Comparison of ENCODE assay signal across 12 cellular contexts in the genomic region with DNA sequence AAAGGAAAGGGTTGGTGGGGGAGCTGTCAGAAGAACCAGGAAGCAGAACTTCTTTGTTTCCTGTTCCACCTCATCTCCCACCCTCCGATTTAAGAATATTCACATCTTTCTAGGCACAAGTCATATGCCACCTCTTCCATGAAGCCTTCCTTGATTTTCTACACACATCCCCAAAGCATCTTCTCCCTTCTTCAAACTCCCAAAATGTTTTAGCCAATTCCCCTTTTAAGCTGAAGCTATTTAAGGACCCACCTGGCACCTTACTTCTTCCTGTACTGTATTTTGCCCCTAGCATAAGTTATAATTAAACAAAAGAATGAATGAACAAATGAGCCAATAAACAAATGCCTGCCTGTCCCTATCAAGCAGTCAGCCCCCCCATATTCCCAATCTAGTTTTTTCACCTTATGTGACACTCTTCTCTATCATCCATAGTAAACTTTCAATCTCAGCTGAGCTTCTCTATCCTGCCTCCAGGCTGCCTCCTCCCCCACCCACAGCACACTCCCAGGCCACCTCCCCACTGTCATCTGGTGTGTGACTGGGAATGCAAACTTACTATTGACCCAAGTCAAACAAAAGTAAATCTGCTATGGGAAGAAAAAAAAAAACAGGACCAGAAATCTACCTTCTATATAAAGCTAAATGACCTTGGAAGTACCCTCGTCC. TPM values are rescaled to one million over a fixed set of nuclear protein-coding genes. Genes with fewer than 3 reads are reported as not detected.
DNase-seq lines count a peak whose midpoint lies in the region; ATAC-seq and TF ChIP-seq lines count a peak whose summit lies in the region.
"Had no signal": no experiment of that assay in that cellular context is flagged by ENCODE, and none has a peak within 500 bp of the region (broad histone marks: within the 10 kb centered on the region; RNA-seq: fewer than 3 reads in every experiment).

No MANE protein-coding gene starts in this region.

- peaks cover 28% of the 10 kb centered on the region for H3K79me1 ChIP-seq in trophoblast cell (ENCODE audit: low read length)

- no peak overlapping the region for H2BK5ac ChIP-seq in trophoblast cell (ENCODE audit: low read depth, low read length, poor library complexity)

- H3K27me3 ChIP-seq in trophoblast cell (ENCODE audit: insufficient read depth, low read length) = no peaks in the 10 kb centered on the region

- H3K4ac ChIP-seq in trophoblast cell (ENCODE audit: low read depth, low read length) = peak overlapping the region; percentile 91

- H3K9me3 ChIP-seq in trophoblast cell (ENCODE audit: insufficient read depth, low read depth, low read length) = no peaks in the 10 kb centered on the region

- H2BK12ac ChIP-seq in trophoblast cell (ENCODE audit: low read length) = no peak overlapping the region

- H3K18ac ChIP-seq in trophoblast cell (ENCODE audit: low read length) = no peak overlapping the region

- no peak overlapping the region for H3K23ac ChIP-seq in trophoblast cell (ENCODE audit: low read length)

- no peak overlapping the region for H4K8ac ChIP-seq in trophoblast cell (ENCODE audit: low read depth, low read length)

- H3K79me2 ChIP-seq in trophoblast cell (ENCODE audit: control insufficient read depth, insufficient read depth, low read length, poor library complexity) = peaks cover 23% of the 10 kb centered on the region

- H2AK5ac ChIP-seq in trophoblast cell (ENCODE audit: low read length) = no peak overlapping the region

- peak overlapping the region; percentile 90 for H3K4me2 ChIP-seq in trophoblast cell (ENCODE audit: low read length)

- H3K4me1 ChIP-seq in trophoblast cell (ENCODE audit: control insufficient read depth in 1 of 2, insufficient read depth in 2 of 2, low read length in 2 of 2) = peaks cover 26 to 45% of the 10 kb centered on the region in 2 experiments

- H3K27ac ChIP-seq in VCaP = peak overlapping the region; percentile 88
- no peak overlapping the region for H3K27ac ChIP-seq in trophoblast cell (ENCODE audit: low read depth, low read length)

- WGBS in trophoblast cell (ENCODE audit: extremely low coverage, insufficient coverage, insufficient read length) = no CpG with 5 or more reads among the region's 2 CpGs

- no peak overlapping the region for H3K14ac ChIP-seq in trophoblast cell (ENCODE audit: low read length)

- H2AFZ ChIP-seq in trophoblast cell (ENCODE audit: insufficient read depth, low read length, poor library complexity) = no peak overlapping the region

- H3K36me3 ChIP-seq in trophoblast cell (ENCODE audit: control insufficient read depth in 1 of 2, insufficient read depth in 2 of 2, low read length in 2 of 2) = peaks cover 37 to 43% of the 10 kb centered on the region in 2 experiments

- no peak for DNase-seq in AG09309 (ENCODE audit: low read depth)
- peak; percentile 29 for DNase-seq in fibroblast of villous mesenchyme (ENCODE audit: low read depth)
- DNase-seq in trophoblast cell = no peak
- no peak for DNase-seq in SHP77 treated with DMSO at 0.1 percent for 48 hours (lab: John Stamatoyannopoulos, UW)
- no peak for DNase-seq in activated gamma-delta T cell treated with Interleukin-2 at 50 U/mL for 16 hours
- DNase-seq in HK-2 (ENCODE audit: unreplicated experiment) = no peak
- DNase-seq: activated CD4-positive, alpha-beta T cell treated with anti-CD3 and anti-CD28 coated beads, Interleukin-2, amount 50 U/mL, for 48 hours; CD4-positive, CD25-positive, alpha-beta regulatory T cell had no signal

- peak overlapping the region; percentile 6; the same call in 1 of the 2 replicates for H3K4me3 ChIP-seq in AG09309 (ENCODE audit: control insufficient read depth, low read depth, low read length)
- peak overlapping the region; percentile 85 for H3K4me3 ChIP-seq in fibroblast of villous mesenchyme (ENCODE audit: low read depth, low read length)
- no peak overlapping the region for H3K4me3 ChIP-seq in trophoblast cell (ENCODE audit: low read depth, low read length)

- H2BK120ac ChIP-seq in trophoblast cell (ENCODE audit: insufficient read depth, low read length, poor library complexity) = no peak overlapping the region

- no peak for ATAC-seq in HG02938 (IDR thresholded peaks at IDR 0.05; ENCODE audit: unreplicated experiment)

- no peak overlapping the region for H4K12ac ChIP-seq in trophoblast cell (ENCODE audit: low read depth, low read length)

- H4K91ac ChIP-seq in trophoblast cell (ENCODE audit: low read depth, low read length) = no peak overlapping the region

- TF ChIP-seq CTCF in AG09309 (IDR thresholded peaks at IDR 0.05; ENCODE audit: control insufficient read depth, insufficient read depth, low read depth, low read length, missing control alignments) (no peak), VCaP (conservative IDR thresholded peaks at IDR 0.05) (no peak), fibroblast of villous mesenchyme (IDR thresholded peaks at IDR 0.05; ENCODE audit: insufficient read depth, low read depth, low read length) (no peak)

- no peak overlapping the region for H3K9ac ChIP-seq in trophoblast cell (ENCODE audit: low read length)

RNA-seq across cellular contexts. Expression of gene TNKS1BP1, which starts 3.9 kb away (rescaled TPM):
- total RNA-seq in fibroblast of villous mesenchyme = 69.5 and 70.5 TPM in 2 replicates
- polyA plus RNA-seq in trophoblast cell (2013) = 264 and 289 TPM in 2 replicates

RNA-seq across cellular contexts. Expression of gene SSRP1, which starts 14.8 kb away (rescaled TPM):
- total RNA-seq in fibroblast of villous mesenchyme = 61.7 and 67.3 TPM in 2 replicates
- polyA plus RNA-seq in trophoblast cell (2013) = 113 and 120 TPM in 2 replicates

RNA-seq across cellular contexts. Expression of gene P2RX3, which starts 17.3 kb away (rescaled TPM):
- not detected in 2 replicates for total RNA-seq in fibroblast of villous mesenchyme
- 0.07 and 0.11 TPM in 2 replicates for polyA plus RNA-seq in trophoblast cell (2013)
- total RNA-seq: CD4-positive, CD25-positive, alpha-beta regulatory T cell; glomerular endothelial cell had no signal
- polyA plus RNA-seq: CD4-positive, CD25-positive, alpha-beta regulatory T cell; neural cell had no signal
